8 cellular contexts compared by ENCODE assay signal in the genomic region with DNA sequence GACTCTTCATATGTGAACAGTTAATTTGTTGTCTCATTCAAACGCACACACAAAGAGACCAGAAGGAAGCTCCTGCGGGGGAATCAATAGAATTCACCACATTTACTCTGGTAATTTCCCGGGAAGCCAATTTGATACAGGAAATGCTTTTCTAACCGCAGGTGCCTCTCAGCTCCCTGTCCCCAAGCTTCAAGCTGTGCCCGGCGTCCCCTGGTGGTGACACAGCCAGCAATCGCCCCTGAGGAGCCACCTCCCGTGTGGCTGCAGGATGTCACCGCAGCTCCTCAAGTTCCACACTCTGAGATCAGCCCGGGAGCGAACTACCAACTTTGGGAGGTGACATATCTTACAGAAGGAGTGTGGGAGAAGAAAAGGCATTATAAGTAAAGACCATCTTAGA.
DNase-seq lines count a peak whose midpoint lies in the region; ATAC-seq and TF ChIP-seq lines count a peak whose summit lies in the region.
"Not testable (repeated sequence)": the region's sequence is repeated elsewhere in the genome, so short reads cannot be mapped to it uniquely, and the experiment has no call there.

No MANE protein-coding gene starts in this region.

- not testable (repeated sequence) for H3K36me3 ChIP-seq in neuronal stem cell (replicated peaks in 1 of 2; ENCODE audit: control insufficient read depth in 2 of 2, insufficient read depth in 2 of 2, low read length in 2 of 2)

- not testable (repeated sequence) for H2AK5ac ChIP-seq in neuronal stem cell (ENCODE audit: low read depth, low read length)

- H2AFZ ChIP-seq in neuronal stem cell (ENCODE audit: low read length): not testable (repeated sequence)

- not testable (repeated sequence) for H3K23ac ChIP-seq in neuronal stem cell (ENCODE audit: low read depth, low read length, poor library complexity)

- H3K18ac ChIP-seq in neuronal stem cell (ENCODE audit: low read length): not testable (repeated sequence)

- intact Hi-C loops in left ventricle myocardium superior (cut with micrococcal nuclease): not testable (repeated sequence)

- H4K91ac ChIP-seq in neuronal stem cell (ENCODE audit: low read depth, low read length, poor library complexity): not testable (repeated sequence)

- H3K9me3 ChIP-seq in neuronal stem cell (replicated peaks in 1 of 2; ENCODE audit: control insufficient read depth in 2 of 2, insufficient read depth in 1 of 2, low read depth in 1 of 2, low read length in 2 of 2): not testable (repeated sequence)

- not testable (repeated sequence) for H3K4me3 ChIP-seq in neuronal stem cell (ENCODE audit: low read length in 2 of 2)

- H3K4me2 ChIP-seq in neuronal stem cell (ENCODE audit: insufficient read depth, low read length, poor library complexity, severe bottlenecking): not testable (repeated sequence)

- not testable (repeated sequence) for H2BK5ac ChIP-seq in neuronal stem cell (ENCODE audit: low read length)

- H2BK120ac ChIP-seq in neuronal stem cell (ENCODE audit: low read depth, low read length): not testable (repeated sequence)

- DNase-seq in COR-L47 (lab: John Stamatoyannopoulos, UW) (peak; percentile 86), NCI-H1092 (lab: John Stamatoyannopoulos, UW) (peak; percentile 7), NCI-H774 (lab: John Stamatoyannopoulos, UW) (peak; percentile 65), left ventricle myocardium superior (peak; percentile 36), neuronal stem cell (ENCODE audit: low spot score) (peak; percentile 1)

- not testable (repeated sequence) for H4K8ac ChIP-seq in neuronal stem cell (ENCODE audit: low read depth, low read length)

- WGBS in neuronal stem cell (ENCODE audit: extremely low coverage in 2 of 2, insufficient read length in 2 of 2, insufficient replicate concordance in 1 of 2), 2 donors: no CpG with 5 or more reads among the region's 11 CpGs

- peak; percentile 85 for ATAC-seq in GM18907 (IDR thresholded peaks at IDR 0.05; ENCODE audit: unreplicated experiment)
- peak; percentile 64 for ATAC-seq in HG02759 (IDR thresholded peaks at IDR 0.05; ENCODE audit: unreplicated experiment)
- ATAC-seq in left ventricle myocardium superior: not testable (repeated sequence)

- not testable (repeated sequence) for H2BK12ac ChIP-seq in neuronal stem cell (ENCODE audit: low read length)

- not testable (repeated sequence) for H3K79me1 ChIP-seq in neuronal stem cell (ENCODE audit: low read depth, low read length)

- H3K4me1 ChIP-seq in neuronal stem cell (ENCODE audit: control insufficient read depth in 2 of 2, insufficient read depth in 1 of 2, low read depth in 1 of 2, low read length in 2 of 2): not testable (repeated sequence)

- H3K27ac ChIP-seq in VCaP; neuronal stem cell (replicated peaks; ENCODE audit: low read length): not testable (repeated sequence)

- not testable (repeated sequence) for H3K4ac ChIP-seq in neuronal stem cell (ENCODE audit: low read length)

- H3K27me3 ChIP-seq in neuronal stem cell (ENCODE audit: control insufficient read depth in 3 of 3, insufficient read depth in 3 of 3, low read depth in 1 of 3, low read length in 3 of 3): not testable (repeated sequence)

- TF ChIP-seq CTCF in VCaP (conservative IDR thresholded peaks at IDR 0.05): peak; percentile 46

- not testable (repeated sequence) for H2BK15ac ChIP-seq in neuronal stem cell (ENCODE audit: low read length)

- not testable (repeated sequence) for H3K9ac ChIP-seq in neuronal stem cell (ENCODE audit: low read depth, low read length, poor library complexity)

- not testable (repeated sequence) for H3K14ac ChIP-seq in neuronal stem cell (ENCODE audit: low read length)

Comparison
In these comparisons a context has a peak if more than half of its experiments do, and no peak if none do; other contexts are left out.
1. DNase-seq: peak in every context shown above with its lines; median percentile 86 in COR-L47; 65 in NCI-H774; 36 in left ventricle myocardium superior; 7 in NCI-H1092; 1 in neuronal stem cell.